In the genomic region with DNA sequence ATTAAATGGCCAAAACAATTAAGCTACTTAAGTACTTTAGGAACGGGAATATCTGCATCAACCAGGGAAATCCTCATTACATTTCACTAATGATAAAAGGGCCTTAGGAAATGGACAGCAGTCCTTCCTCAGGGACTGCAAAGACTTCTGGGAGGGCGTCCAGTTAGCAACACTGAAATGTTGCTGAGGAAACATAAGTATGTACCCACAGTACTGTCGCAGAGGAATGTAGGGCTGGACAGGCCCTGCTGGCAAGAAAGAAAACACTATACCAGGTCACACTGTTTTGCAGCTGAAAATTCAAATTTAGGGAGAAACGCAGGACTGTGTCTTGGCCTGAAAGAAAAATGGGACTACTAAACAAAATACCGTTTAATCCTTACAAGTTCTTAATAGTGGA, we compare ENCODE assay signal across 8 cellular contexts. TPM values are rescaled to one million over a fixed set of nuclear protein-coding genes. Genes with fewer than 3 reads are reported as not detected.
DNase-seq lines count a peak whose midpoint lies in the region; ATAC-seq and TF ChIP-seq lines count a peak whose summit lies in the region.

No MANE protein-coding gene starts in this region.

- H2AFZ ChIP-seq in GM23248 = 0 out of 2 replicates have a peak overlapping the region, but pooled peaks have one; percentile 76

- peak overlapping the region; percentile 94 for H3K9ac ChIP-seq in GM23248

- H3K36me3 ChIP-seq in GM23248 (ENCODE audit: low read depth) (peaks cover 13% of the 10 kb centered on the region; the same call in 1 of the 2 replicates), gastroesophageal sphincter (peaks cover 0 to 14% of the 10 kb centered on the region in 2 donors), sigmoid colon (peaks cover 0 to 4% (median 0%) of the 10 kb centered on the region in 4 donors)

- peaks cover 6% of the 10 kb centered on the region for H3K36me3 Mint-ChIP-seq in WTC11

- H3K9me2 ChIP-seq in GM23248 (ENCODE audit: insufficient read depth) = no peaks in the 10 kb centered on the region

- H3K4me1 ChIP-seq in GM23248 (ENCODE audit: insufficient read depth) (peaks cover 35% of the 10 kb centered on the region), gastroesophageal sphincter (peaks cover 0 to 47% (median 5%) of the 10 kb centered on the region in 3 donors), sigmoid colon (peaks cover 0 to 36% (median 20%) of the 10 kb centered on the region in 4 donors)

- intact Hi-C loops in sigmoid colon (cut with DNase I) = no loop called here

- peak; percentile 56 for DNase-seq in GM23248
- DNase-seq in WTC11 (ENCODE audit: low spot score) = no peak
- no peak for DNase-seq in sigmoid colon
- DNase-seq in cerebellar nuclear complex (lab: John Stamatoyannopoulos, UW) = no peak
- no peak for DNase-seq in SKM-1 treated with dmso at 0.1 percent for 144 hours (lab: John Stamatoyannopoulos, UW; ENCODE audit: unreplicated experiment)

- peaks cover 46% of the 10 kb centered on the region for H3F3A ChIP-seq in GM23248 (ENCODE audit: insufficient read depth)

- H3K4me1 Mint-ChIP-seq in WTC11 = peaks cover 14% of the 10 kb centered on the region

- H3K4me3 Mint-ChIP-seq in WTC11 = peak overlapping the region; percentile 86

- WGBS in GM23248 (ENCODE audit: low coverage in 1 of 2, low lambda C conversion rate in 2 of 2, missing lambda C conversion rate in 2 of 2), 2 experiments = 60 to 71% methylated on average over 5 of the region's 5 CpGs
- 46 to 52% methylated on average over 4 to 5 of the region's 5 CpGs for WGBS in gastroesophageal sphincter (ENCODE audit: low coverage in 1 of 2), 2 donors
- WGBS in sigmoid colon, 2 donors = 83 to 84% methylated on average over 5 of the region's 5 CpGs

- TF ChIP-seq EP300 in gastroesophageal sphincter (IDR thresholded peaks at IDR 0.05) (no peak), sigmoid colon (IDR thresholded peaks at IDR 0.05) (no peak)

- no peaks in the 10 kb centered on the region for H3K27me3 ChIP-seq in GM23248 (replicated peaks; ENCODE audit: insufficient read depth)
- H3K27me3 ChIP-seq in gastroesophageal sphincter = no peaks in the 10 kb centered on the region
- no peaks in the 10 kb centered on the region for H3K27me3 ChIP-seq in sigmoid colon

- H3K27ac ChIP-seq in GM23248 (peak overlapping the region; percentile 83), gastroesophageal sphincter (peak overlapping the region in 3 of 4 donors; percentile 93 to 96 (median 95)), sigmoid colon (peak overlapping the region; percentile 88 to 92 (median 92))

- no peak for ATAC-seq in WTC11
- ATAC-seq in gastroesophageal sphincter = no peak
- ATAC-seq in HG03175 (IDR thresholded peaks at IDR 0.05; ENCODE audit: unreplicated experiment) = no peak
- no peak for ATAC-seq in GM19023 (IDR thresholded peaks at IDR 0.05; ENCODE audit: unreplicated experiment)

- H4K20me1 ChIP-seq in GM23248 (ENCODE audit: insufficient read depth) = 0 out of 2 replicates have a peak, but pooled peaks cover 3% of the 10 kb centered on the region

- H3K27ac Mint-ChIP-seq in WTC11 = peak overlapping the region; percentile 8; the same call in 1 of the 2 replicates

- TF ChIP-seq POLR2A in gastroesophageal sphincter (IDR thresholded peaks at IDR 0.05) (no peak), sigmoid colon (IDR thresholded peaks at IDR 0.05) (no peak)

- POLR2A ChIA-PET in WTC11 (lab: Charles Lee) = no interaction called here

- H3K9me3 ChIP-seq in GM23248 (ENCODE audit: low read depth) = no peaks in the 10 kb centered on the region
- H3K9me3 ChIP-seq in gastroesophageal sphincter = no peaks in the 10 kb centered on the region
- no peaks in the 10 kb centered on the region for H3K9me3 ChIP-seq in sigmoid colon

- CTCF ChIA-PET in WTC11 (lab: Charles Lee) = no interaction called here

- no peaks in the 10 kb centered on the region for H3K9me3 Mint-ChIP-seq in WTC11

- TF ChIP-seq CTCF in WTC11 (IDR thresholded peaks at IDR 0.05) (no peak), gastroesophageal sphincter (IDR thresholded peaks at IDR 0.05) (no peak), sigmoid colon (IDR thresholded peaks at IDR 0.05) (no peak)

- peak overlapping the region; percentile 90 for H3K4me3 ChIP-seq in GM23248
- peak overlapping the region in 1 of 2 donors; percentile 82 for H3K4me3 ChIP-seq in gastroesophageal sphincter
- peak overlapping the region in 2 of 4 donors; percentile 71 to 81 for H3K4me3 ChIP-seq in sigmoid colon

- in situ Hi-C loops in GM23248 (cut with MboI) = no loop called here

- H3K4me2 ChIP-seq in GM23248 (ENCODE audit: unreplicated experiment) = peak overlapping the region; percentile 92

- peaks cover 66% of the 10 kb centered on the region for H3K79me2 ChIP-seq in GM23248 (ENCODE audit: insufficient read depth)

- H3K27me3 Mint-ChIP-seq in WTC11 (ENCODE audit: low read depth) = no peaks in the 10 kb centered on the region

TF ChIP-seq in WTC11, 78 proteins besides CTCF, POLR2A, EP300 and RAD21:
- no peak for TF ChIP-seq ZNF121 (CRISPR knock-in tag; IDR thresholded peaks at IDR 0.05)
- no peak for TF ChIP-seq IRF2 (CRISPR knock-in tag; IDR thresholded peaks at IDR 0.05; ENCODE audit: borderline replicate concordance, low read depth)
- no peak for TF ChIP-seq SP1 (CRISPR knock-in tag; conservative IDR thresholded peaks at IDR 0.05)
- TF ChIP-seq, protein P1, sequence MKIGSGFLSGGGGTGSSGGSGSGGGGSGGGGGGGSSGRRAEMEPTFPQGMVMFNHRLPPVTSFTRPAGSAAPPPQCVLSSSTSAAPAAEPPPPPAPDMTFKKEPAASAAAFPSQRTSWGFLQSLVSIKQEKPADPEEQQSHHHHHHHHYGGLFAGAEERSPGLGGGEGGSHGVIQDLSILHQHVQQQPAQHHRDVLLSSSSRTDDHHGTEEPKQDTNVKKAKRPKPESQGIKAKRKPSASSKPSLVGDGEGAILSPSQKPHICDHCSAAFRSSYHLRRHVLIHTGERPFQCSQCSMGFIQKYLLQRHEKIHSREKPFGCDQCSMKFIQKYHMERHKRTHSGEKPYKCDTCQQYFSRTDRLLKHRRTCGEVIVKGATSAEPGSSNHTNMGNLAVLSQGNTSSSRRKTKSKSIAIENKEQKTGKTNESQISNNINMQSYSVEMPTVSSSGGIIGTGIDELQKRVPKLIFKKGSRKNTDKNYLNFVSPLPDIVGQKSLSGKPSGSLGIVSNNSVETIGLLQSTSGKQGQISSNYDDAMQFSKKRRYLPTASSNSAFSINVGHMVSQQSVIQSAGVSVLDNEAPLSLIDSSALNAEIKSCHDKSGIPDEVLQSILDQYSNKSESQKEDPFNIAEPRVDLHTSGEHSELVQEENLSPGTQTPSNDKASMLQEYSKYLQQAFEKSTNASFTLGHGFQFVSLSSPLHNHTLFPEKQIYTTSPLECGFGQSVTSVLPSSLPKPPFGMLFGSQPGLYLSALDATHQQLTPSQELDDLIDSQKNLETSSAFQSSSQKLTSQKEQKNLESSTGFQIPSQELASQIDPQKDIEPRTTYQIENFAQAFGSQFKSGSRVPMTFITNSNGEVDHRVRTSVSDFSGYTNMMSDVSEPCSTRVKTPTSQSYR (CRISPR knock-in tag; IDR thresholded peaks at IDR 0.05) = no peak
- TF ChIP-seq, protein P2, sequence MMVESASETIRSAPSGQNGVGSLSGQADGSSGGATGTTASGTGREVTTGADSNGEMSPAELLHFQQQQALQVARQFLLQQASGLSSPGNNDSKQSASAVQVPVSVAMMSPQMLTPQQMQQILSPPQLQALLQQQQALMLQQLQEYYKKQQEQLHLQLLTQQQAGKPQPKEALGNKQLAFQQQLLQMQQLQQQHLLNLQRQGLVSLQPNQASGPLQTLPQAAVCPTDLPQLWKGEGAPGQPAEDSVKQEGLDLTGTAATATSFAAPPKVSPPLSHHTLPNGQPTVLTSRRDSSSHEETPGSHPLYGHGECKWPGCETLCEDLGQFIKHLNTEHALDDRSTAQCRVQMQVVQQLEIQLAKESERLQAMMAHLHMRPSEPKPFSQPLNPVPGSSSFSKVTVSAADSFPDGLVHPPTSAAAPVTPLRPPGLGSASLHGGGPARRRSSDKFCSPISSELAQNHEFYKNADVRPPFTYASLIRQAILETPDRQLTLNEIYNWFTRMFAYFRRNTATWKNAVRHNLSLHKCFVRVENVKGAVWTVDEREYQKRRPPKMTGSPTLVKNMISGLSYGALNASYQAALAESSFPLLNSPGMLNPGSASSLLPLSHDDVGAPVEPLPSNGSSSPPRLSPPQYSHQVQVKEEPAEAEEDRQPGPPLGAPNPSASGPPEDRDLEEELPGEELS (CRISPR knock-in tag; IDR thresholded peaks at IDR 0.05) = no peak
- TF ChIP-seq, protein P3, sequence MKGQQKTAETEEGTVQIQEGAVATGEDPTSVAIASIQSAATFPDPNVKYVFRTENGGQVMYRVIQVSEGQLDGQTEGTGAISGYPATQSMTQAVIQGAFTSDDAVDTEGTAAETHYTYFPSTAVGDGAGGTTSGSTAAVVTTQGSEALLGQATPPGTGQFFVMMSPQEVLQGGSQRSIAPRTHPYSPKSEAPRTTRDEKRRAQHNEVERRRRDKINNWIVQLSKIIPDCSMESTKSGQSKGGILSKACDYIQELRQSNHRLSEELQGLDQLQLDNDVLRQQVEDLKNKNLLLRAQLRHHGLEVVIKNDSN (CRISPR knock-in tag; IDR thresholded peaks at IDR 0.05) = no peak
- TF ChIP-seq, protein P4, sequence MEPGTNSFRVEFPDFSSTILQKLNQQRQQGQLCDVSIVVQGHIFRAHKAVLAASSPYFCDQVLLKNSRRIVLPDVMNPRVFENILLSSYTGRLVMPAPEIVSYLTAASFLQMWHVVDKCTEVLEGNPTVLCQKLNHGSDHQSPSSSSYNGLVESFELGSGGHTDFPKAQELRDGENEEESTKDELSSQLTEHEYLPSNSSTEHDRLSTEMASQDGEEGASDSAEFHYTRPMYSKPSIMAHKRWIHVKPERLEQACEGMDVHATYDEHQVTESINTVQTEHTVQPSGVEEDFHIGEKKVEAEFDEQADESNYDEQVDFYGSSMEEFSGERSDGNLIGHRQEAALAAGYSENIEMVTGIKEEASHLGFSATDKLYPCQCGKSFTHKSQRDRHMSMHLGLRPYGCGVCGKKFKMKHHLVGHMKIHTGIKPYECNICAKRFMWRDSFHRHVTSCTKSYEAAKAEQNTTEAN (CRISPR knock-in tag; IDR thresholded peaks at IDR 0.05) = no peak

RNA-seq across cellular contexts. Expression of a gene that starts 1.3 kb away (rescaled TPM):
- total RNA-seq in GM23248 (2014; rRNA removed; shearing (Covaris generic)) = 126 and 128 TPM in 2 replicates
- polyA plus RNA-seq in GM23248 (2016; fragmentation: Nextera tagmentation; extraction: Ambion mirVana) (121 and 122 TPM in 2 replicates), sigmoid colon (10 to 100 TPM in 2 of 3 donors, 1 to 10 TPM in 1; 6.6 to 34.1 (median 15.7) TPM)
- total RNA-seq in WTC11 (2021) (29.9 to 32.7 TPM (median 30.3 TPM) in 3 replicates), gastroesophageal sphincter (10 to 100 TPM; 22.2 to 38.0 (median 23.2) TPM), sigmoid colon (10 to 100 TPM; 22.8 to 38.5 (median 30.9) TPM)

RNA-seq across cellular contexts. Expression of a gene that starts 37.7 kb away (rescaled TPM):
- total RNA-seq in GM23248 (2014; rRNA removed; shearing (Covaris generic)) = 329 and 332 TPM in 2 replicates
- polyA plus RNA-seq in GM23248 (2016; fragmentation: Nextera tagmentation; extraction: Ambion mirVana) (318 and 337 TPM in 2 replicates), sigmoid colon (100 to 1,000 TPM; 192 to 361 (median 218) TPM)
- total RNA-seq in WTC11 (2021) (266 to 274 TPM (median 268 TPM) in 3 replicates), gastroesophageal sphincter (100 to 1,000 TPM; 112 to 157 (median 131) TPM), sigmoid colon (10 to 100 TPM; 71.3 to 99.2 (median 78.9) TPM)
